ENCODE assay signal across 1 cellular context in genomic region chr14:45083979-45084722, GRCh38.
TF ChIP-seq lines count a peak whose summit lies in the region.

Gene PRPF39, plus strand, starts transcription at chr14:45084116. Its CDS starts 11,124 bp downstream, at chr14:45095240.

TF ChIP-seq in K562, 482 proteins besides CTCF, POLR2A, EP300 and RAD21 (continued from another document):
- 0 out of 2 replicates have a peak, but pooled peaks have one; percentile 13 for TF ChIP-seq RREB1 (CRISPR knock-in tag; IDR thresholded peaks at IDR 0.05)
- TF ChIP-seq TOE1 (IDR thresholded peaks at IDR 0.05; ENCODE audit: borderline replicate concordance) = peak; percentile 79
- TF ChIP-seq TOE1 (CRISPR knock-in tag; IDR thresholded peaks at IDR 0.05; ENCODE audit: borderline replicate concordance, low read depth) = no peak
- TF ChIP-seq ZNF583 (CRISPR knock-in tag; IDR thresholded peaks at IDR 0.05) = no peak
- no peak for TF ChIP-seq PHF21A (IDR thresholded peaks at IDR 0.05; ENCODE audit: borderline replicate concordance, low read depth)
- TF ChIP-seq TGIF2 (CRISPR knock-in tag; IDR thresholded peaks at IDR 0.05) = no peak
- no peak for TF ChIP-seq FOXP1 (CRISPR knock-in tag; IDR thresholded peaks at IDR 0.05)
- no peak for TF ChIP-seq ZNF347 (CRISPR knock-in tag; IDR thresholded peaks at IDR 0.05; ENCODE audit: low read depth)
- no peak for TF ChIP-seq NFATC3 (IDR thresholded peaks at IDR 0.05)
- peak; percentile 41 for TF ChIP-seq TAF9B (IDR thresholded peaks at IDR 0.05; ENCODE audit: partially characterized antibody)
- no peak for TF ChIP-seq DIDO1 (tag; IDR thresholded peaks at IDR 0.05; ENCODE audit: low read depth)
- no peak for TF ChIP-seq ZNF274 (IDR thresholded peaks at IDR 0.05; ENCODE audit: borderline replicate concordance, low read depth, low read length)
- TF ChIP-seq NRF1 (conservative IDR thresholded peaks at IDR 0.05 in 1 of 2, IDR thresholded peaks at IDR 0.05 in 1 of 2) = peak; percentile 93 to 95
- TF ChIP-seq POLR2B (IDR thresholded peaks at IDR 0.05; ENCODE audit: low read depth, partially characterized antibody) = peak; percentile 78
